In genomic region chr16:50340578-50340977, GRCh38 we compare ENCODE assay signal across 25 cellular contexts. TPM values are rescaled to one million over a fixed set of nuclear protein-coding genes. Genes with fewer than 3 reads are reported as not detected.
DNase-seq lines count a peak whose midpoint lies in the region; TF ChIP-seq lines count a peak whose summit lies in the region.
"Had no signal": no experiment of that assay in that cellular context is flagged by ENCODE, and none has a peak within 500 bp of the region (broad histone marks: within the 10 kb centered on the region; RNA-seq: fewer than 3 reads in every experiment).

No MANE protein-coding gene starts in this region.

- TF ChIP-seq CTCF in chondrocyte (IDR thresholded peaks at IDR 0.05) (no peak), transverse colon (IDR thresholded peaks at IDR 0.05) (no peak)

- peak overlapping the region; percentile 46 for H3K27ac Mint-ChIP-seq in activated CD4-positive, alpha-beta T cell treated with anti-CD3 and anti-CD28 coated beads, Interleukin-2, amount 10 ng/mL, durations not matched to agents 7 days and 5 days
- peak overlapping the region; percentile 33 for H3K27ac Mint-ChIP-seq in chondrocyte (ENCODE audit: unreplicated experiment)
- peak overlapping the region; percentile 13 to 98 (median 80) for H3K27ac Mint-ChIP-seq in immature natural killer cell
- H3K27ac Mint-ChIP-seq: progenitor cell of endocrine pancreas; stimulated activated naive B cell treated with anti-CD40 and anti-IgM and Interleukin-4, amounts not matched to agents 10 μg/mL and 1 μg/mL and 100 μg/mL, for 72 hours; T-helper 2 cell treated with Interferon-gamma antibody and Interleukin-4, amounts not matched to agents 5 μg/mL and 100 μg/mL, for 36 hours had no signal

- H3K4me1 ChIP-seq in transverse colon = peaks cover 0 to 12% (median 5%) of the 10 kb centered on the region in 4 donors

- peak overlapping the region; percentile 50 to 55 (median 52) for H3K27ac ChIP-seq in transverse colon
- H3K27ac ChIP-seq: 22Rv1, epithelial cell of prostate, heart right ventricle, testis, WERI-Rb-1 had no signal

- H3K9me3 Mint-ChIP-seq in activated CD4-positive, alpha-beta T cell treated with anti-CD3 and anti-CD28 coated beads, Interleukin-2, amount 10 ng/mL, durations not matched to agents 7 days and 5 days = no peaks in the 10 kb centered on the region
- H3K9me3 Mint-ChIP-seq in chondrocyte (ENCODE audit: low read depth) (no peaks in the 10 kb centered on the region), immature natural killer cell (no peaks in the 10 kb centered on the region)
- H3K9me3 Mint-ChIP-seq: stimulated activated naive B cell treated with anti-CD40 and anti-IgM and Interleukin-4, amounts not matched to agents 10 μg/mL and 1 μg/mL and 100 μg/mL, for 72 hours; T-helper 2 cell treated with Interferon-gamma antibody and Interleukin-4, amounts not matched to agents 5 μg/mL and 100 μg/mL, for 36 hours had no signal

- no peaks in the 10 kb centered on the region for H3K9me3 ChIP-seq in transverse colon
- H3K9me3 ChIP-seq: heart right ventricle, SK-N-SH, testis had no signal

- intact Hi-C loops in transverse colon (cut with DNase I; ENCODE audit: low total_unique reads) = no loop called here

- DNase-seq in activated CD4-positive, alpha-beta T cell treated with anti-CD3 and anti-CD28 coated beads, Interleukin-2, amount 10 ng/mL, durations not matched to agents 7 days and 5 days = no peak
- no peak for DNase-seq in activated CD4-positive, alpha-beta T cell treated with anti-CD3 and anti-CD28 coated beads, Interleukin-2, amount 50 U/mL, for 4 hours
- no peak for DNase-seq in chondrocyte (ENCODE audit: low spot score)
- no peak for DNase-seq in immature natural killer cell
- DNase-seq in transverse colon = no peak
- no peak for DNase-seq in middle frontal gyrus (ENCODE audit: extremely low spot score, low spot score)
- no peak for DNase-seq in HUDEP-2 (lab: John Stamatoyannopoulos, UW; ENCODE audit: unreplicated experiment in 76 of 76)
- DNase-seq in RKO (ENCODE audit: low spot score) = no peak
- DNase-seq: activated CD4-positive, alpha-beta T cell treated with anti-CD3 and anti-CD28 coated beads, Interleukin-2, amount 50 U/mL, for 1 hour; activated gamma-delta T cell; Calu3; caudate nucleus; heart right ventricle; left ventricle myocardium superior; NCI-H1694 treated with DMSO at 0.1 percent for 48 hours; RPMI8226; SK-N-SH; stimulated activated naive B cell treated with anti-CD40 and anti-IgM and Interleukin-4, amounts not matched to agents 10 μg/mL and 1 μg/mL and 100 μg/mL, for 72 hours; testis; WERI-Rb-1 had no signal

- POLR2A ChIA-PET in activated CD4-positive, alpha-beta T cell treated with anti-CD3 and anti-CD28 coated beads, Interleukin-2, amount 10 ng/mL, durations not matched to agents 7 days and 5 days (lab: Charles Lee) = no interaction called here

- TF ChIP-seq POLR2A in transverse colon (IDR thresholded peaks at IDR 0.05) = no peak

- WGBS in transverse colon (ENCODE audit: low coverage in 1 of 2), 2 donors = 71 to 78% methylated on average over 2 of the region's 2 CpGs

- H3K4me1 Mint-ChIP-seq in activated CD4-positive, alpha-beta T cell treated with anti-CD3 and anti-CD28 coated beads, Interleukin-2, amount 10 ng/mL, durations not matched to agents 7 days and 5 days = peaks cover 57% of the 10 kb centered on the region
- H3K4me1 Mint-ChIP-seq in chondrocyte (ENCODE audit: low read depth) (peaks cover 41% of the 10 kb centered on the region), immature natural killer cell (peaks cover 39 to 51% of the 10 kb centered on the region in 2 donors)

- H3K4me3 Mint-ChIP-seq in activated CD4-positive, alpha-beta T cell treated with anti-CD3 and anti-CD28 coated beads, Interleukin-2, amount 10 ng/mL, durations not matched to agents 7 days and 5 days = no peak overlapping the region
- H3K4me3 Mint-ChIP-seq in chondrocyte (ENCODE audit: unreplicated experiment) = no peak overlapping the region
- H3K4me3 Mint-ChIP-seq in immature natural killer cell = no peak overlapping the region
- H3K4me3 Mint-ChIP-seq: stimulated activated naive B cell treated with anti-CD40 and anti-IgM and Interleukin-4, amounts not matched to agents 10 μg/mL and 1 μg/mL and 100 μg/mL, for 72 hours; T-helper 2 cell treated with Interferon-gamma antibody and Interleukin-4, amounts not matched to agents 5 μg/mL and 100 μg/mL, for 36 hours had no signal

- H3K27me3 Mint-ChIP-seq in activated CD4-positive, alpha-beta T cell treated with anti-CD3 and anti-CD28 coated beads, Interleukin-2, amount 10 ng/mL, durations not matched to agents 7 days and 5 days = no peaks in the 10 kb centered on the region
- H3K27me3 Mint-ChIP-seq in chondrocyte (ENCODE audit: low read depth) = no peaks in the 10 kb centered on the region
- H3K27me3 Mint-ChIP-seq in immature natural killer cell (ENCODE audit: low read depth in 3 of 3) = peaks cover 5 to 20% (median 8%) of the 10 kb centered on the region in 3 donors
- H3K27me3 Mint-ChIP-seq: progenitor cell of endocrine pancreas; stimulated activated naive B cell treated with anti-CD40 and anti-IgM and Interleukin-4, amounts not matched to agents 10 μg/mL and 1 μg/mL and 100 μg/mL, for 72 hours had no signal

- H3K36me3 Mint-ChIP-seq in activated CD4-positive, alpha-beta T cell treated with anti-CD3 and anti-CD28 coated beads, Interleukin-2, amount 10 ng/mL, durations not matched to agents 7 days and 5 days (ENCODE audit: low read depth) = peaks cover 64% of the 10 kb centered on the region
- H3K36me3 Mint-ChIP-seq in chondrocyte (ENCODE audit: low read depth) = peaks cover 16% of the 10 kb centered on the region
- peaks cover 11 to 45% (median 18%) of the 10 kb centered on the region in 3 donors for H3K36me3 Mint-ChIP-seq in immature natural killer cell

- no peaks in the 10 kb centered on the region for H3K27me3 ChIP-seq in transverse colon
- H3K27me3 ChIP-seq: heart right ventricle, testis had no signal

- peaks cover 0 to 27% (median 0%) of the 10 kb centered on the region in 4 donors for H3K36me3 ChIP-seq in transverse colon

- CTCF ChIA-PET in activated CD4-positive, alpha-beta T cell treated with anti-CD3 and anti-CD28 coated beads, Interleukin-2, amount 10 ng/mL, durations not matched to agents 7 days and 5 days (lab: Charles Lee) = interaction anchor here (1.3 to 4.2 kb wide), 4 partner anchors 10 to 316 kb away, joined by 3 to 27 read pairs (median 10); partner anchors contain the start of gene CNEP1R1

- no peak for TF ChIP-seq EP300 in transverse colon (IDR thresholded peaks at IDR 0.05; ENCODE audit: low read depth)

- H3K4me3 ChIP-seq in transverse colon = no peak overlapping the region
- H3K4me3 ChIP-seq: heart right ventricle, skin epidermis, testis had no signal

- in situ Hi-C loops in transverse colon (cut with MboI; ENCODE audit: low pct_ligation_motif_present in 1 of 4, low pct_unique_long_range_greater_than_20kb in 1 of 4, low sequenced_read_pairs in 3 of 4) = no loop called here

RNA-seq across cellular contexts. Expression of gene BRD7, which starts 28.2 kb away (rescaled TPM):
- 100 to 1,000 TPM; 102 to 105 TPM for total RNA-seq in activated CD4-positive, alpha-beta T cell treated with anti-CD3 and anti-CD28 coated beads, Interleukin-2, amount 10 ng/mL, durations not matched to agents 7 days and 5 days
- total RNA-seq in chondrocyte (47.6 to 59.4 TPM (median 52.7 TPM) in 3 replicates), transverse colon (10 to 100 TPM; 29.9 to 58.0 (median 38.5) TPM)
- 10 to 100 TPM; 15.7 to 42.7 (median 39.8) TPM for polyA plus RNA-seq in immature natural killer cell
